ENCODE assay signal across 13 cellular contexts in genomic region chrX:35826503-35826902, GRCh38. TPM values are rescaled to one million over a fixed set of nuclear protein-coding genes. Genes with fewer than 3 reads are reported as not detected.
A peak's percentile ranks its signal among the peaks of the same experiment; 100 is the strongest.
DNase-seq lines count a peak whose midpoint lies in the region; ATAC-seq, FAIRE-seq and TF ChIP-seq lines count a peak whose summit lies in the region.
"Had no signal": no experiment of that assay in that cellular context is flagged by ENCODE, and none has a peak within 500 bp of the region (broad histone marks: within the 10 kb centered on the region; RNA-seq: fewer than 3 reads in every experiment).

No MANE protein-coding gene starts in this region.

- no peak for TF ChIP-seq CTCF in hepatocyte (IDR thresholded peaks at IDR 0.05; ENCODE audit: poor library complexity)

- WGBS in hepatocyte (ENCODE audit: low lambda C conversion rate, missing lambda C conversion rate): 35% methylated on average over 1 of the region's 1 CpG

- H4K20me1 ChIP-seq in hepatocyte (ENCODE audit: insufficient read depth, poor library complexity, severe bottlenecking): no peaks in the 10 kb centered on the region
- H4K20me1 ChIP-seq: BLaER1 treated with 17β-estradiol and CSF1 and Interleukin-3, amounts not matched to agents 10 nM and 100 nM had no signal

- no peak overlapping the region for H3K4me2 ChIP-seq in hepatocyte
- H3K4me2 ChIP-seq: BLaER1 treated with 17β-estradiol and CSF1 and Interleukin-3, amounts not matched to agents 10 nM and 100 nM had no signal

- peaks cover 3% of the 10 kb centered on the region for H3K4me1 ChIP-seq in hepatocyte (ENCODE audit: insufficient read depth)
- H3K4me1 ChIP-seq: BLaER1 treated with 17β-estradiol and CSF1 and Interleukin-3, amounts not matched to agents 10 nM and 100 nM had no signal

- no peak for ATAC-seq in GM21786 (IDR thresholded peaks at IDR 0.05; ENCODE audit: unreplicated experiment)

- H2AFZ ChIP-seq in hepatocyte: no peak overlapping the region

- no peaks in the 10 kb centered on the region for H3K9me2 ChIP-seq in hepatocyte (replicated peaks; ENCODE audit: insufficient read depth)

- TF ChIP-seq POLR2A in H54 (IDR thresholded peaks at IDR 0.05; ENCODE audit: low read depth, low read length): no peak

- no peaks in the 10 kb centered on the region for H3K9me3 ChIP-seq in hepatocyte (ENCODE audit: low read depth)

- no peaks in the 10 kb centered on the region for H3K79me2 ChIP-seq in hepatocyte

- peak; percentile 30 for DNase-seq in ELF-1 (ENCODE audit: low read depth, low spot score)
- peak in 2 of 3 experiments; percentile 26 to 70 for DNase-seq in NCI-H1417 (lab: John Stamatoyannopoulos, UW)
- peak; percentile 13 for DNase-seq in hepatocyte (ENCODE audit: low spot score)
- DNase-seq in renal cortical epithelial cell (ENCODE audit: low read depth): peak; percentile 63
- no peak for DNase-seq in H54 (ENCODE audit: insufficient read length, low spot score)
- no peak for DNase-seq in Kasumi-1 (lab: John Stamatoyannopoulos, UW)
- no peak for DNase-seq in C1 segment of cervical spinal cord (lab: John Stamatoyannopoulos, UW)
- DNase-seq: IMR-90, NCI-H146, NCI-H69 had no signal

- H3K4me3 ChIP-seq in hepatocyte: no peak overlapping the region
- H3K4me3 ChIP-seq: BLaER1 treated with 17β-estradiol and CSF1 and Interleukin-3, amounts not matched to agents 10 nM and 100 nM had no signal

- H3K27ac ChIP-seq in hepatocyte: no peak overlapping the region
- H3K27ac ChIP-seq: BLaER1 treated with 17β-estradiol and CSF1 and Interleukin-3, amounts not matched to agents 10 nM and 100 nM had no signal

- H3K36me3 ChIP-seq in hepatocyte (replicated peaks; ENCODE audit: insufficient read depth, low read depth): no peaks in the 10 kb centered on the region
- H3K36me3 ChIP-seq: BLaER1 treated with 17β-estradiol and CSF1 and Interleukin-3, amounts not matched to agents 10 nM and 100 nM had no signal

- H3K27me3 ChIP-seq in hepatocyte: no peaks in the 10 kb centered on the region

- no peak for FAIRE-seq in H54 (lab: Jason Lieb, UNC)

RNA-seq across cellular contexts. Expression of gene MAGEB16, which starts 28.4 kb away (rescaled TPM):
- not detected in 2 replicates for total RNA-seq in hepatocyte
- not detected in 2 replicates for polyA plus RNA-seq in hepatocyte
- 0.17 TPM in 1 of 2 replicates, not detected in the other for total RNA-seq in renal cortical epithelial cell
- total RNA-seq: IMR-90, LHCN-M2 had no signal
- polyA plus RNA-seq: IMR-90 had no signal

Comparison
In these comparisons a context has a peak if more than half of its experiments do, and no peak if none do; other contexts are left out.
1. DNase-seq: peak in ELF-1 (single experiment), NCI-H1417 (2 of 3), hepatocyte (single experiment) and renal cortical epithelial cell (single experiment); none in H54 (single experiment), Kasumi-1 (0 of 2) and C1 segment of cervical spinal cord (0 of 14).